ENCODE assay signal across 1 cellular context in genomic region chr15:56356616-56357015, GRCh38.
TF ChIP-seq lines count a peak whose summit lies in the region.

No MANE protein-coding gene starts in this region.

TF ChIP-seq in GM12878, 131 proteins besides CTCF, POLR2A, EP300 and RAD21 (continued from another document):
- TF ChIP-seq, protein P1, sequence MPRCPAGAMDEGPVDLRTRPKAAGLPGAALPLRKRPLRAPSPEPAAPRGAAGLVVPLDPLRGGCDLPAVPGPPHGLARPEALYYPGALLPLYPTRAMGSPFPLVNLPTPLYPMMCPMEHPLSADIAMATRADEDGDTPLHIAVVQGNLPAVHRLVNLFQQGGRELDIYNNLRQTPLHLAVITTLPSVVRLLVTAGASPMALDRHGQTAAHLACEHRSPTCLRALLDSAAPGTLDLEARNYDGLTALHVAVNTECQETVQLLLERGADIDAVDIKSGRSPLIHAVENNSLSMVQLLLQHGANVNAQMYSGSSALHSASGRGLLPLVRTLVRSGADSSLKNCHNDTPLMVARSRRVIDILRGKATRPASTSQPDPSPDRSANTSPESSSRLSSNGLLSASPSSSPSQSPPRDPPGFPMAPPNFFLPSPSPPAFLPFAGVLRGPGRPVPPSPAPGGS (IDR thresholded peaks at IDR 0.05; ENCODE audit: borderline replicate concordance, insufficient read depth, low read depth, low read length, poor library complexity, severe bottlenecking) = peak; percentile 60
- TF ChIP-seq BCL11A (IDR thresholded peaks at IDR 0.05; ENCODE audit: low read depth, low read length) (peak; percentile 64; the same call in 1 of the 2 replicates), BCLAF1 (IDR thresholded peaks at IDR 0.05) (no peak), GATAD2B (conservative IDR thresholded peaks at IDR 0.05; ENCODE audit: low read depth) (no peak), ZZZ3 (IDR thresholded peaks at IDR 0.05; ENCODE audit: control insufficient read depth, insufficient read length, low read depth) (no peak), ZBED1 (IDR thresholded peaks at IDR 0.05; ENCODE audit: borderline replicate concordance) (peak; percentile 86; the same call in 1 of the 2 replicates), NR2C1 (IDR thresholded peaks at IDR 0.05) (no peak), HDAC2 (IDR thresholded peaks at IDR 0.05) (no peak), CREM (IDR thresholded peaks at IDR 0.05; ENCODE audit: low read depth) (peak; percentile 71), SMAD5 (IDR thresholded peaks at IDR 0.05; ENCODE audit: low read depth) (no peak), NFIC (IDR thresholded peaks at IDR 0.05; ENCODE audit: low read depth, low read length) (peak; percentile 95), MEF2A (IDR thresholded peaks at IDR 0.05; ENCODE audit: insufficient read depth, low read depth, low read length) (peak; percentile 96), PML (IDR thresholded peaks at IDR 0.05; ENCODE audit: low read length) (0 out of 2 replicates have a peak, but pooled peaks have one; percentile 49), MEF2B (IDR thresholded peaks at IDR 0.05; ENCODE audit: partially characterized antibody, poor library complexity, severe bottlenecking) (peak; percentile 58), RUNX3 (IDR thresholded peaks at IDR 0.05; ENCODE audit: low read length) (peak; percentile 98), FOXK2 (IDR thresholded peaks at IDR 0.05) (no peak), EED (IDR thresholded peaks at IDR 0.05; ENCODE audit: low read depth) (peak; percentile 74), JUNB (IDR thresholded peaks at IDR 0.05) (peak; percentile 90)
